In the genomic region with DNA sequence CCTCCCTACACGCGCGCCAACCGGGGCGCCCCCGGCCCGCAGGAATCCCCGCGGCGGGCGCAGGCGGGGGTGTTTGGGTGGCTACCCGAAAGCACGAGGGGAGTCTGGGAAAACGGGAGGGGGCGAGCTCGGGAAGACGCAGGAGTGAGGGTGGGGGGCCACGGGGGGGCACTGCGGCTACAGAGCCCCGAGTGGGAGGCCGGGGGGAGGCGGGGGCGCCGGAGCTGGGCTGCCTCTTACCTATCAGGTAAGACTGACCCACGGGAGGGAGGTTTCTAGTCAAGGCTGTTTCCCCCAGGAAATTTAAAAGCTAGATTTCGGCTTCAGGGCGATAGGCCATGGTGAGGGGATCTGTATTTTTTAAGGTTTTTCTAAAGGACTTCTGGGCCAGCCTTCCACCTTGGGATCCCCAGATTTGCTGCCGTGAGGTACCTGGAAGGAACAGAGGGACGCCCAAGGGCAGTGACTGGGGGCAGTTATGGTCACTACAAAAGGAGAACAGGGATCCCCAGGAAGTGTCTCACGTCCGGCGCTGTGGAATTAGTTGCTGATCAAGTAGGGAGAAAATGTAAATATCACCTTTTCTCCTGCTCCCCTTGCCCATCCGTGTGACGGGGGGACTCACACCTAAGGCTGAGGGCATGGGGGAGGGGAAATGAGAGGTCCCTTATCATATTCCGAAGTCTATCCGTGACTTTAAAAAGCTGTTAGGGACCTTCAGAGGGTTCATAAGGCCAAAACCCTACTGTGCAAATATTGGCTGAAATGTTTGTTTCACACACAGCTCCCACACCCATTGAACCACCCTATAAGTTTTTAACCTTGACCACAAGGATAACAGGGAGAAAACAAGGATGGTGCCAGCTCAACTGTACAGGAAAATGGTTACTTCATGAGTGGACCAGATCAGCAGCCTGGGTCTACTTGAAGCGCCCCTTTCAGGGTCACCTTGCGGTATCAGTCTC, we compare ENCODE assay signal across 8 cellular contexts. TPM values are rescaled to one million over a fixed set of nuclear protein-coding genes. Genes with fewer than 3 reads are reported as not detected.
DNase-seq lines count a peak whose midpoint lies in the region; ATAC-seq and TF ChIP-seq lines count a peak whose summit lies in the region.

No MANE protein-coding gene starts in this region.

- H3K4me1 Mint-ChIP-seq in T-helper 1 cell treated with Interleukin-12 subunit alpha and Interleukin-12 subunit beta and Interleukin-4 antibody, amounts not matched to agents 30 μg/mL and 1 μg/mL, for 36 hours (ENCODE audit: low read depth), result peaks cover 26% of the 10 kb centered on the region

- no peak for TF ChIP-seq CTCF in epithelial cell of esophagus (IDR thresholded peaks at IDR 0.05; ENCODE audit: insufficient read depth, low read depth, low read length, missing control alignments)

- no peaks in the 10 kb centered on the region for H3K9me3 ChIP-seq in SJSA1 (replicated peaks)
- no peaks in the 10 kb centered on the region for H3K9me3 ChIP-seq in muscle layer of duodenum (ENCODE audit: control insufficient read depth in 1 of 2, low read length in 2 of 2)

- peak overlapping the region; percentile 65 for H3K4me3 ChIP-seq in SJSA1
- H3K4me3 ChIP-seq in epithelial cell of esophagus (ENCODE audit: low read length), result peak overlapping the region; percentile 50
- H3K4me3 ChIP-seq in muscle layer of duodenum (ENCODE audit: low read depth in 1 of 2, low read length in 2 of 2), result peak overlapping the region; percentile 57 to 91

- H3K27me3 ChIP-seq in SJSA1 (replicated peaks) (no peaks in the 10 kb centered on the region), muscle layer of duodenum (ENCODE audit: low read depth, low read length) (no peaks in the 10 kb centered on the region)

- peaks cover 22% of the 10 kb centered on the region for H3K27me3 Mint-ChIP-seq in T-helper 1 cell treated with Interleukin-12 subunit alpha and Interleukin-12 subunit beta and Interleukin-4 antibody, amounts not matched to agents 30 μg/mL and 1 μg/mL, for 36 hours (ENCODE audit: low read depth)

- H3K27ac ChIP-seq in SJSA1 (peak overlapping the region; percentile 88), muscle layer of duodenum (ENCODE audit: low read length) (peak overlapping the region; percentile 80)

- DNase-seq in T-helper 1 cell (no peak), SJSA1 (ENCODE audit: low read depth in 1 of 2, low spot score in 2 of 2) (peak in 1 of 2 experiments; percentile 43), epithelial cell of esophagus (ENCODE audit: low read depth) (peak; percentile 33)
- no peak for DNase-seq in stimulated activated CD4-positive, alpha-beta T cell treated with anti-CD3 and anti-CD28 coated beads, Interleukin-4, amount 100 ng/mL, for 4 hours

- no peak for TF ChIP-seq POLR2A in GM18505 (IDR thresholded peaks at IDR 0.05; ENCODE audit: borderline replicate concordance, extremely low read depth, insufficient read depth, insufficient read length)

- H3K4me3 Mint-ChIP-seq in T-helper 1 cell treated with Interleukin-12 subunit alpha and Interleukin-12 subunit beta and Interleukin-4 antibody, amounts not matched to agents 30 μg/mL and 1 μg/mL, for 36 hours, result peak overlapping the region; percentile 69

- H3K4me1 ChIP-seq in SJSA1 (replicated peaks), result peaks cover 45% of the 10 kb centered on the region
- H3K4me1 ChIP-seq in muscle layer of duodenum (ENCODE audit: control insufficient read depth in 1 of 2, insufficient read depth in 2 of 2, low read length in 2 of 2), result peaks cover 0 to 27% of the 10 kb centered on the region in 2 donors

- ATAC-seq in GM18505 (IDR thresholded peaks at IDR 0.05; ENCODE audit: unreplicated experiment) (no peak), GM21390 (IDR thresholded peaks at IDR 0.05; ENCODE audit: unreplicated experiment) (no peak)

- H3K36me3 Mint-ChIP-seq in T-helper 1 cell treated with Interleukin-12 subunit alpha and Interleukin-12 subunit beta and Interleukin-4 antibody, amounts not matched to agents 30 μg/mL and 1 μg/mL, for 36 hours (ENCODE audit: low read depth), result peaks cover 2% of the 10 kb centered on the region

- no peaks in the 10 kb centered on the region for H3K9me3 Mint-ChIP-seq in T-helper 1 cell treated with Interleukin-12 subunit alpha and Interleukin-12 subunit beta and Interleukin-4 antibody, amounts not matched to agents 30 μg/mL and 1 μg/mL, for 36 hours

- H3K27ac Mint-ChIP-seq in T-helper 1 cell treated with Interleukin-12 subunit alpha and Interleukin-12 subunit beta and Interleukin-4 antibody, amounts not matched to agents 30 μg/mL and 1 μg/mL, for 36 hours, result peak overlapping the region; percentile 73

- H3K36me3 ChIP-seq in SJSA1 (peaks cover 53% of the 10 kb centered on the region), muscle layer of duodenum (ENCODE audit: control insufficient read depth in 1 of 2, insufficient read depth in 2 of 2, low read length in 2 of 2) (no peaks in the 10 kb centered on the region)

RNA-seq across cellular contexts. Expression of gene IRS1, which starts 0.6 kb away (rescaled TPM):
- 11.3 and 19.2 TPM in 2 replicates for total RNA-seq in SJSA1 (2014; rRNA removed; shearing (Covaris generic))

RNA-seq across cellular contexts. Expression of gene RHBDD1, which starts 35.6 kb away (rescaled TPM):
- 10.1 and 22.1 TPM in 2 replicates for total RNA-seq in SJSA1 (2014; rRNA removed; shearing (Covaris generic))
